8 cellular contexts compared by ENCODE assay signal in genomic region chr5:95646569-95647330, GRCh38. TPM values are rescaled to one million over a fixed set of nuclear protein-coding genes. Genes with fewer than 3 reads are reported as not detected.
DNase-seq lines count a peak whose midpoint lies in the region; TF ChIP-seq lines count a peak whose summit lies in the region.

TSS of gene RFESD (plus strand) at chr5:95646777. CDS start at chr5:95652272, 5,495 bp downstream.

- H3K36me3 ChIP-seq in SJCRH30 = no peaks in the 10 kb centered on the region
- H3K36me3 ChIP-seq in neuron (ENCODE audit: insufficient read depth, low read length) = no peaks in the 10 kb centered on the region

- H3K79me1 ChIP-seq in H9 (ENCODE audit: insufficient read depth, low read depth, low read length, poor library complexity, severe bottlenecking) = no peaks in the 10 kb centered on the region

- peak; percentile 95 for DNase-seq in GDM1 (lab: John Stamatoyannopoulos, UW)
- DNase-seq in H9 = peak; percentile 99
- DNase-seq in M059J (ENCODE audit: low read depth) = peak; percentile 98
- peak; percentile 95 to 97 for DNase-seq in SJCRH30
- peak; percentile 94 for DNase-seq in activated naive CD4-positive, alpha-beta T cell treated with Interleukin-2 at 50 U/mL for 16 hours
- DNase-seq in foreskin melanocyte = peak; percentile 94
- DNase-seq in stromal cell of bone marrow (ENCODE audit: low read depth) = peak; percentile 91

- TF ChIP-seq CTCF in H9 (conservative IDR thresholded peaks at IDR 0.05) = peak; percentile 31; the same call in 2 of the 3 replicates

- H2AK5ac ChIP-seq in H9 (ENCODE audit: insufficient read length, low read length) = no peak within 1 kb of the TSS

- no peaks in the 10 kb centered on the region; the same call in 1 of the 2 replicates for H3K4me1 ChIP-seq in H9 (ENCODE audit: insufficient read depth, low read length)
- H3K4me1 ChIP-seq in SJCRH30 = no peaks in the 10 kb centered on the region
- H3K4me1 ChIP-seq in neuron (ENCODE audit: insufficient read depth, low read length) = no peaks in the 10 kb centered on the region

- peak within 1 kb of the TSS in 2 of 3 experiments; percentile 81 to 91; a peak in 3 of 7 replicates for H3K27ac Mint-ChIP-seq in H9

- H3K23ac ChIP-seq in H9 (ENCODE audit: insufficient read length, low read depth, low read length) = no peak within 1 kb of the TSS

- H3K27ac ChIP-seq in H9 (ENCODE audit: insufficient read length, low read depth, low read length) (no peak within 1 kb of the TSS), SJCRH30 (peak within 1 kb of the TSS; percentile 82)

- H3K27me3 Mint-ChIP-seq in H9 (ENCODE audit: low read depth) = no peaks in the 10 kb centered on the region; the same call in 1 of the 2 replicates

- H2BK20ac ChIP-seq in H9 (ENCODE audit: low read depth, low read length, poor library complexity, severe bottlenecking) = no peak within 1 kb of the TSS

- H2AFZ ChIP-seq in H9 (ENCODE audit: low read length) (no peak within 1 kb of the TSS), neuron (ENCODE audit: low read depth, low read length) (no peak within 1 kb of the TSS)

- no peak within 1 kb of the TSS for H4K5ac ChIP-seq in H9 (ENCODE audit: insufficient read length, low read depth, low read length)

- peaks cover 4% of the 10 kb centered on the region for H3K23me2 ChIP-seq in H9 (ENCODE audit: insufficient read length, low read depth, low read length, poor library complexity, severe bottlenecking)

- no peak within 1 kb of the TSS for H2BK5ac ChIP-seq in H9 (ENCODE audit: insufficient read length, low read length)

- H3K9ac ChIP-seq in H9 (ENCODE audit: extremely low read depth, insufficient read length, low read length) = peak within 1 kb of the TSS; percentile 12

- H4K20me1 ChIP-seq in H9 (ENCODE audit: control insufficient read depth, insufficient read depth, insufficient read length) = no peaks in the 10 kb centered on the region

- no peak within 1 kb of the TSS for H3T11ph ChIP-seq in H9 (ENCODE audit: low read length)

- peak within 1 kb of the TSS; percentile 54 for H3K4me2 ChIP-seq in H9 (ENCODE audit: insufficient read depth, insufficient read length, low read length)

- H3K4me1 Mint-ChIP-seq in H9 = peaks cover 0 to 4% of the 10 kb centered on the region in 2 experiments; a peak in 1 of 4 replicates

- H2BK120ac ChIP-seq in H9 (ENCODE audit: low read depth, low read length, poor library complexity, severe bottlenecking) = no peak within 1 kb of the TSS

- no peak within 1 kb of the TSS for H3K18ac ChIP-seq in H9 (ENCODE audit: insufficient read length, low read depth, low read length)

- no peaks in the 10 kb centered on the region; a peak in 1 of 5 replicates for H3K9me3 Mint-ChIP-seq in H9

- no peak within 1 kb of the TSS for H4K91ac ChIP-seq in H9 (ENCODE audit: insufficient read length, low read depth, low read length)

- H3K4me3 ChIP-seq in SJCRH30 (peak within 1 kb of the TSS; percentile 64), neuron (ENCODE audit: low read length) (peak within 1 kb of the TSS; percentile 46)

- WGBS in H9 (ENCODE audit: extremely low coverage, insufficient read length, low lambda C conversion rate) = no CpG with 5 or more reads among the region's 57 CpGs

- no peaks in the 10 kb centered on the region for H3K27me3 ChIP-seq in H9 (ENCODE audit: insufficient read depth, low read length)
- no peaks in the 10 kb centered on the region for H3K27me3 ChIP-seq in SJCRH30
- H3K27me3 ChIP-seq in neuron (ENCODE audit: insufficient read depth, low read length) = no peaks in the 10 kb centered on the region

- H2BK15ac ChIP-seq in H9 (ENCODE audit: low read depth, low read length) = no peak within 1 kb of the TSS

- H3K36me3 Mint-ChIP-seq in H9 (ENCODE audit: insufficient read depth in 1 of 3, low read depth in 3 of 3) = no peaks in the 10 kb centered on the region

- H3K79me2 ChIP-seq in H9 (ENCODE audit: insufficient read depth, low read length) = no peaks in the 10 kb centered on the region

- no peaks in the 10 kb centered on the region for H3K9me3 ChIP-seq in H9 (ENCODE audit: control insufficient read depth, low read depth, low read length)
- no peaks in the 10 kb centered on the region for H3K9me3 ChIP-seq in SJCRH30 (replicated peaks)
- H3K9me3 ChIP-seq in neuron (ENCODE audit: low read length) = no peaks in the 10 kb centered on the region

- H3K4me3 Mint-ChIP-seq in H9 = peak within 1 kb of the TSS; percentile 71 to 79

- H3K56ac ChIP-seq in H9 (ENCODE audit: insufficient read length, low read depth, low read length) = no peak within 1 kb of the TSS

- no peak within 1 kb of the TSS for H3K4ac ChIP-seq in H9 (ENCODE audit: low read depth, low read length)

- no peak within 1 kb of the TSS for H2BK12ac ChIP-seq in H9 (ENCODE audit: insufficient read length, low read depth, low read length)

- no peak within 1 kb of the TSS for H4K8ac ChIP-seq in H9 (replicated peaks; ENCODE audit: insufficient read length, low read depth, low read length)

- no peak within 1 kb of the TSS for H3K14ac ChIP-seq in H9 (ENCODE audit: insufficient read depth, low read length)

RNA-seq across cellular contexts. Expression of gene RFESD, which starts in this region (rescaled TPM):
- 1.7 and 2.6 TPM in 2 replicates for total RNA-seq in H9 (2021)
- total RNA-seq in M059J (2014; rRNA removed; shearing (Covaris generic)) = 1.6 and 1.7 TPM in 2 replicates
- total RNA-seq in SJCRH30 (2014; rRNA removed; shearing (Covaris generic)) = 1.2 and 1.4 TPM in 2 replicates
